Comparison of ENCODE assay signal across 9 cellular contexts in the genomic region with DNA sequence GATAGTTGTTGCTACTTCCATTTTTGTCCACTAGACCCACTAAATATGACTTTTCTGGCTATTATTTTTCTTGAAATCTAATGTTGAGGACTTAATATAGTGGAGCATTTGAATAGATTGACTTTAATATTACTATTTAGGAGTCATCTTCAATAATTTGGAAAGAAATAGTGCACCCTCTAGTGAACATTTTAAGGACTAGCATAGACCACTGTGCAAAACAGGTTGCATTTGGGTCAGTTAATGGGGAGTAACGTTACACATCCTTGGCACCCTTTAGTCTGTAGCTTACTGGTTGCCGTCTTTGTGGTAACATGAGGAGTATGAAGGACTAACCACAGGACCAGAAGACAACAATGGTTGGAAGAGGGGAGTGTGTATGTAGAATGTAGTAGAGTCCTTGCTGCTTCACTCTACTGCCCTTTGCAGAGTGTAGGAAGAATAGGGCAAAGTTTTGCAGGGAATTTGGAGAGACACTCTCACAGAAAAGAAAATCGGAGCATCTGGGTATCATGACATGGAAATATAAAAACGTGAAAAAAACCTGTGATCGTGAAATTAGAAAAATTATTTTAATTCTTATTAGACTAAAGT. TPM values are rescaled to one million over a fixed set of nuclear protein-coding genes. Genes with fewer than 3 reads are reported as not detected.
DNase-seq lines count a peak whose midpoint lies in the region; ATAC-seq and TF ChIP-seq lines count a peak whose summit lies in the region.
"Had no signal": no experiment of that assay in that cellular context is flagged by ENCODE, and none has a peak within 500 bp of the region (broad histone marks: within the 10 kb centered on the region; RNA-seq: fewer than 3 reads in every experiment).

No MANE protein-coding gene starts in this region.

- intact Hi-C loops in Right ventricle myocardium inferior (cut with DNase I) = no loop called here
- intact Hi-C loops in cardiac septum (cut with DNase I) = no loop called here
- intact Hi-C loops in uterus (cut with DNase I; ENCODE audit: low total_unique reads) = no loop called here

- H3K4me3 ChIP-seq in RWPE2 (ENCODE audit: severe bottlenecking) (no peak overlapping the region), uterus (no peak overlapping the region)

- H3K9me3 ChIP-seq in RWPE2 (ENCODE audit: severe bottlenecking) (no peaks in the 10 kb centered on the region), uterus (no peaks in the 10 kb centered on the region)

- peak; percentile 72 for TF ChIP-seq CTCF in RWPE2 (IDR thresholded peaks at IDR 0.05; ENCODE audit: poor library complexity, severe bottlenecking)
- TF ChIP-seq CTCF in uterus (IDR thresholded peaks at IDR 0.05) = peak; percentile 39 to 46 (median 40)

- no peaks in the 10 kb centered on the region for H3K4me1 ChIP-seq in RWPE2 (ENCODE audit: insufficient read depth, poor library complexity, severe bottlenecking)
- H3K4me1 ChIP-seq in uterus = no peaks in the 10 kb centered on the region

- H3K36me3 ChIP-seq in RWPE2 (ENCODE audit: low read depth) (no peaks in the 10 kb centered on the region), uterus (no peaks in the 10 kb centered on the region)

- TF ChIP-seq POLR2A in uterus (IDR thresholded peaks at IDR 0.05) = no peak

- H3K27me3 ChIP-seq in RWPE2 (ENCODE audit: insufficient read depth, poor library complexity, severe bottlenecking) (no peaks in the 10 kb centered on the region), uterus (no peaks in the 10 kb centered on the region)

- ATAC-seq in Right ventricle myocardium inferior = peak; percentile 54
- peak; percentile 64 for ATAC-seq in RWPE2 (ENCODE audit: low read depth)
- no peak for ATAC-seq in GM21515 (IDR thresholded peaks at IDR 0.05; ENCODE audit: unreplicated experiment)
- ATAC-seq in HG02938 (IDR thresholded peaks at IDR 0.05; ENCODE audit: unreplicated experiment) = no peak

- no peak overlapping the region for H3K27ac ChIP-seq in RWPE2 (ENCODE audit: poor library complexity, severe bottlenecking)
- no peak overlapping the region for H3K27ac ChIP-seq in uterus

- DNase-seq in Right ventricle myocardium inferior (ENCODE audit: missing footprints) = no peak
- DNase-seq in cardiac septum (ENCODE audit: low spot score) = no peak
- no peak for DNase-seq in RWPE2 (ENCODE audit: low spot score)
- peak; percentile 12 for DNase-seq in globus pallidus (ENCODE audit: low spot score)
- no peak for DNase-seq in uterus
- no peak for DNase-seq in DMS79 (lab: John Stamatoyannopoulos, UW)

RNA-seq across cellular contexts. Expression of a gene that starts 25.2 kb away (rescaled TPM):
- not detected for total RNA-seq in Right ventricle myocardium inferior
- total RNA-seq in cardiac septum = 0.11 TPM
- total RNA-seq in uterus = 1 to 10 TPM in 1 of 4 donors, not detected in 3; 1.5 TPM
- total RNA-seq: T-helper 2 cell treated with Interferon-gamma antibody and Interleukin-4, amounts not matched to agents 100 ng/mL and 5 ng/mL, for 36 hours had no signal

Comparison
In these comparisons a context has a peak if more than half of its experiments do, and no peak if none do; other contexts are left out.
1. ATAC-seq: peak in Right ventricle myocardium inferior (single experiment) and RWPE2 (single experiment); none in GM21515 (single experiment) and HG02938 (single experiment).